ENCODE assay signal across 2 cellular contexts in the genomic region with DNA sequence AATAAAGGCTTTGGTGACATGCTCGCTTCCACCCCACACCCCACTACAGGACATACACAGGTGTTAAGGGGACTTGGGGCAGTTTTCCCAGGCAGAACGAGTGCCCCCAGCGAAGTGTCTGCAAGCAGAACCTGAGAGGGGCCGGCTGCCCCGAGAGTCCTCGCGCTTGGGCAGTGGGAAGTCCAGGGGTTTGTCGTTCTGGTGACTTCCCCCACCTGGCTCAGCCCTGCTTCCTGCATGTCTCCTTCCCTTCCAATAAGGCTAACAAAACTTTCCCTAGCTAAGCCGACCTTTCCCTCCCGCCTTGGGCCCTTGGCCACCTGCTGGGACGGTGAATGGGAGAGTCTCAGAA.
TF ChIP-seq lines count a peak whose summit lies in the region.

No MANE protein-coding gene starts in this region.

TF ChIP-seq in H1, 55 proteins besides CTCF, POLR2A, EP300 and RAD21:
- TF ChIP-seq SRF (IDR thresholded peaks at IDR 0.05; ENCODE audit: low read depth, low read length) (no peak), TEAD4 (IDR thresholded peaks at IDR 0.05; ENCODE audit: low read depth, low read length) (no peak), POU5F1 (IDR thresholded peaks at IDR 0.05; ENCODE audit: low read depth, low read length) (no peak), FOSL1 (IDR thresholded peaks at IDR 0.05; ENCODE audit: insufficient read depth, low read depth, low read length) (no peak), TCF12 (IDR thresholded peaks at IDR 0.05; ENCODE audit: low read depth, low read length) (no peak), JUN (IDR thresholded peaks at IDR 0.05; ENCODE audit: low read depth, low read length) (no peak), TAF1 (IDR thresholded peaks at IDR 0.05; ENCODE audit: low read depth, low read length) (no peak), PHF8 (conservative IDR thresholded peaks at IDR 0.05; ENCODE audit: low read depth, low read length) (no peak), TAF7 (optimal IDR thresholded peaks at IDR 0.05; ENCODE audit: borderline replicate concordance, low read depth, low read length) (no peak), CTBP2 (IDR thresholded peaks at IDR 0.05; ENCODE audit: borderline replicate concordance, insufficient read depth, insufficient read length, low read length) (no peak)
- TF ChIP-seq, protein P1, sequence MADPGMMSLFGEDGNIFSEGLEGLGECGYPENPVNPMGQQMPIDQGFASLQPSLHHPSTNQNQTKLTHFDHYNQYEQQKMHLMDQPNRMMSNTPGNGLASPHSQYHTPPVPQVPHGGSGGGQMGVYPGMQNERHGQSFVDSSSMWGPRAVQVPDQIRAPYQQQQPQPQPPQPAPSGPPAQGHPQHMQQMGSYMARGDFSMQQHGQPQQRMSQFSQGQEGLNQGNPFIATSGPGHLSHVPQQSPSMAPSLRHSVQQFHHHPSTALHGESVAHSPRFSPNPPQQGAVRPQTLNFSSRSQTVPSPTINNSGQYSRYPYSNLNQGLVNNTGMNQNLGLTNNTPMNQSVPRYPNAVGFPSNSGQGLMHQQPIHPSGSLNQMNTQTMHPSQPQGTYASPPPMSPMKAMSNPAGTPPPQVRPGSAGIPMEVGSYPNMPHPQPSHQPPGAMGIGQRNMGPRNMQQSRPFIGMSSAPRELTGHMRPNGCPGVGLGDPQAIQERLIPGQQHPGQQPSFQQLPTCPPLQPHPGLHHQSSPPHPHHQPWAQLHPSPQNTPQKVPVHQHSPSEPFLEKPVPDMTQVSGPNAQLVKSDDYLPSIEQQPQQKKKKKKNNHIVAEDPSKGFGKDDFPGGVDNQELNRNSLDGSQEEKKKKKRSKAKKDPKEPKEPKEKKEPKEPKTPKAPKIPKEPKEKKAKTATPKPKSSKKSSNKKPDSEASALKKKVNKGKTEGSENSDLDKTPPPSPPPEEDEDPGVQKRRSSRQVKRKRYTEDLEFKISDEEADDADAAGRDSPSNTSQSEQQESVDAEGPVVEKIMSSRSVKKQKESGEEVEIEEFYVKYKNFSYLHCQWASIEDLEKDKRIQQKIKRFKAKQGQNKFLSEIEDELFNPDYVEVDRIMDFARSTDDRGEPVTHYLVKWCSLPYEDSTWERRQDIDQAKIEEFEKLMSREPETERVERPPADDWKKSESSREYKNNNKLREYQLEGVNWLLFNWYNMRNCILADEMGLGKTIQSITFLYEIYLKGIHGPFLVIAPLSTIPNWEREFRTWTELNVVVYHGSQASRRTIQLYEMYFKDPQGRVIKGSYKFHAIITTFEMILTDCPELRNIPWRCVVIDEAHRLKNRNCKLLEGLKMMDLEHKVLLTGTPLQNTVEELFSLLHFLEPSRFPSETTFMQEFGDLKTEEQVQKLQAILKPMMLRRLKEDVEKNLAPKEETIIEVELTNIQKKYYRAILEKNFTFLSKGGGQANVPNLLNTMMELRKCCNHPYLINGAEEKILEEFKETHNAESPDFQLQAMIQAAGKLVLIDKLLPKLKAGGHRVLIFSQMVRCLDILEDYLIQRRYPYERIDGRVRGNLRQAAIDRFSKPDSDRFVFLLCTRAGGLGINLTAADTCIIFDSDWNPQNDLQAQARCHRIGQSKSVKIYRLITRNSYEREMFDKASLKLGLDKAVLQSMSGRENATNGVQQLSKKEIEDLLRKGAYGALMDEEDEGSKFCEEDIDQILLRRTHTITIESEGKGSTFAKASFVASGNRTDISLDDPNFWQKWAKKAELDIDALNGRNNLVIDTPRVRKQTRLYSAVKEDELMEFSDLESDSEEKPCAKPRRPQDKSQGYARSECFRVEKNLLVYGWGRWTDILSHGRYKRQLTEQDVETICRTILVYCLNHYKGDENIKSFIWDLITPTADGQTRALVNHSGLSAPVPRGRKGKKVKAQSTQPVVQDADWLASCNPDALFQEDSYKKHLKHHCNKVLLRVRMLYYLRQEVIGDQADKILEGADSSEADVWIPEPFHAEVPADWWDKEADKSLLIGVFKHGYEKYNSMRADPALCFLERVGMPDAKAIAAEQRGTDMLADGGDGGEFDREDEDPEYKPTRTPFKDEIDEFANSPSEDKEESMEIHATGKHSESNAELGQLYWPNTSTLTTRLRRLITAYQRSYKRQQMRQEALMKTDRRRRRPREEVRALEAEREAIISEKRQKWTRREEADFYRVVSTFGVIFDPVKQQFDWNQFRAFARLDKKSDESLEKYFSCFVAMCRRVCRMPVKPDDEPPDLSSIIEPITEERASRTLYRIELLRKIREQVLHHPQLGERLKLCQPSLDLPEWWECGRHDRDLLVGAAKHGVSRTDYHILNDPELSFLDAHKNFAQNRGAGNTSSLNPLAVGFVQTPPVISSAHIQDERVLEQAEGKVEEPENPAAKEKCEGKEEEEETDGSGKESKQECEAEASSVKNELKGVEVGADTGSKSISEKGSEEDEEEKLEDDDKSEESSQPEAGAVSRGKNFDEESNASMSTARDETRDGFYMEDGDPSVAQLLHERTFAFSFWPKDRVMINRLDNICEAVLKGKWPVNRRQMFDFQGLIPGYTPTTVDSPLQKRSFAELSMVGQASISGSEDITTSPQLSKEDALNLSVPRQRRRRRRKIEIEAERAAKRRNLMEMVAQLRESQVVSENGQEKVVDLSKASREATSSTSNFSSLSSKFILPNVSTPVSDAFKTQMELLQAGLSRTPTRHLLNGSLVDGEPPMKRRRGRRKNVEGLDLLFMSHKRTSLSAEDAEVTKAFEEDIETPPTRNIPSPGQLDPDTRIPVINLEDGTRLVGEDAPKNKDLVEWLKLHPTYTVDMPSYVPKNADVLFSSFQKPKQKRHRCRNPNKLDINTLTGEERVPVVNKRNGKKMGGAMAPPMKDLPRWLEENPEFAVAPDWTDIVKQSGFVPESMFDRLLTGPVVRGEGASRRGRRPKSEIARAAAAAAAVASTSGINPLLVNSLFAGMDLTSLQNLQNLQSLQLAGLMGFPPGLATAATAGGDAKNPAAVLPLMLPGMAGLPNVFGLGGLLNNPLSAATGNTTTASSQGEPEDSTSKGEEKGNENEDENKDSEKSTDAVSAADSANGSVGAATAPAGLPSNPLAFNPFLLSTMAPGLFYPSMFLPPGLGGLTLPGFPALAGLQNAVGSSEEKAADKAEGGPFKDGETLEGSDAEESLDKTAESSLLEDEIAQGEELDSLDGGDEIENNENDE (IDR thresholded peaks at IDR 0.05; ENCODE audit: insufficient replicate concordance, low read length), result no peak

TF ChIP-seq in SK-N-SH, 30 proteins besides CTCF, POLR2A, EP300 and RAD21:
- TF ChIP-seq POLR2AphosphoS5 (IDR thresholded peaks at IDR 0.05; ENCODE audit: low read depth, low read length) (no peak), TCF12 (IDR thresholded peaks at IDR 0.05) (no peak), MXI1 (IDR thresholded peaks at IDR 0.05; ENCODE audit: low read depth, low read length) (no peak), SMC3 (IDR thresholded peaks at IDR 0.05; ENCODE audit: low read depth, low read length) (no peak), TEAD4 (IDR thresholded peaks at IDR 0.05; ENCODE audit: borderline replicate concordance, insufficient read depth) (no peak), NFIC (IDR thresholded peaks at IDR 0.05; ENCODE audit: borderline replicate concordance) (no peak)
- TF ChIP-seq, protein P2, sequence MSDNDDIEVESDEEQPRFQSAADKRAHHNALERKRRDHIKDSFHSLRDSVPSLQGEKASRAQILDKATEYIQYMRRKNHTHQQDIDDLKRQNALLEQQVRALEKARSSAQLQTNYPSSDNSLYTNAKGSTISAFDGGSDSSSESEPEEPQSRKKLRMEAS (IDR thresholded peaks at IDR 0.05; ENCODE audit: low read depth), result no peak
- TF ChIP-seq, protein P3, sequence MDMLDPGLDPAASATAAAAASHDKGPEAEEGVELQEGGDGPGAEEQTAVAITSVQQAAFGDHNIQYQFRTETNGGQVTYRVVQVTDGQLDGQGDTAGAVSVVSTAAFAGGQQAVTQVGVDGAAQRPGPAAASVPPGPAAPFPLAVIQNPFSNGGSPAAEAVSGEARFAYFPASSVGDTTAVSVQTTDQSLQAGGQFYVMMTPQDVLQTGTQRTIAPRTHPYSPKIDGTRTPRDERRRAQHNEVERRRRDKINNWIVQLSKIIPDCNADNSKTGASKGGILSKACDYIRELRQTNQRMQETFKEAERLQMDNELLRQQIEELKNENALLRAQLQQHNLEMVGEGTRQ (IDR thresholded peaks at IDR 0.05; ENCODE audit: borderline replicate concordance, low read depth, low read length), result no peak
